29 cellular contexts compared by ENCODE assay signal in genomic region chr9:135611875-135612209, GRCh38. TPM values are rescaled to one million over a fixed set of nuclear protein-coding genes. Genes with fewer than 3 reads are reported as not detected.
"Had no signal": no experiment of that assay in that cellular context is flagged by ENCODE, and none has a peak within 500 bp of the region (broad histone marks: within the 10 kb centered on the region; RNA-seq: fewer than 3 reads in every experiment).

No MANE protein-coding gene starts in this region.

- H3K4me1 ChIP-seq: SJCRH30 had no signal

- H3K36me3 ChIP-seq: brain microvascular endothelial cell, cardiac muscle cell, MG63, SJCRH30 had no signal

- DNase-seq: activated CD4-positive, alpha-beta memory T cell treated with anti-CD3 and anti-CD28 coated beads, Interleukin-2, amount 10 ng/mL, durations not matched to agents 7 days and 5 days; activated CD4-positive, alpha-beta T cell treated with anti-CD3 and anti-CD28 coated beads, Interleukin-2, amount 50 U/mL, for 1 hour; activated CD8-positive, alpha-beta memory T cell treated with anti-CD3 and anti-CD28 coated beads for 24 hours; activated CD8-positive, alpha-beta memory T cell treated with anti-CD3 and anti-CD28 coated beads, Interleukin-2, amount 50 U/mL, for 48 hours; activated effector memory CD4-positive, alpha-beta T cell treated with Interleukin-2 at 50 U/mL for 16 hours; activated naive CD4-positive, alpha-beta T cell treated with anti-CD3 and anti-CD28 coated beads, Interleukin-2, amount 10 ng/mL, durations not matched to agents 7 days and 5 days; activated naive CD8-positive, alpha-beta T cell treated with anti-CD3 and anti-CD28 coated beads, Interleukin-2, amount 50 U/mL, for 24 hours; activated T-cell treated with anti-CD3 and anti-CD28 coated beads, Interleukin-2, amount 50 U/mL, for 48 hours; anterior cingulate cortex; brain microvascular endothelial cell; Kasumi-1; KG1; MG63; NCI-H1048; NCI-H1105 treated with DMSO at 0.1 percent for 48 hours; NCI-H1436; NCI-H1694; NCI-H1930; NCI-H2081 treated with DMSO at 0.1 percent for 48 hours; NCI-H226; NCI-H446 treated with DMSO at 0.1 percent for 48 hours; NCI-H524 treated with DMSO at 0.1 percent for 48 hours; SHP77; SJCRH30 had no signal

- H3K9me3 ChIP-seq: MG63, SJCRH30 had no signal

- H3K4me3 ChIP-seq: cardiac muscle cell, MG63, SJCRH30, SK-N-MC had no signal

- H3K27me3 ChIP-seq: brain microvascular endothelial cell, cardiac muscle cell, MG63 had no signal

- H3K27ac ChIP-seq: brain microvascular endothelial cell, cardiac muscle cell, SJCRH30, SK-N-MC had no signal

- FAIRE-seq: TTC549 had no signal

RNA-seq across cellular contexts. Expression of gene GLT6D1, which starts 27.5 kb away (rescaled TPM):
- total RNA-seq: activated CD4-positive, alpha-beta memory T cell treated with anti-CD3 and anti-CD28 coated beads, Interleukin-2, amount 10 ng/mL, durations not matched to agents 7 days and 5 days; activated CD8-positive, alpha-beta memory T cell treated with anti-CD3 and anti-CD28 coated beads, Interleukin-2, amount 10 ng/mL, durations not matched to agents 7 days and 5 days; cardiac muscle cell; RPMI7951; SJCRH30 had no signal
- polyA plus RNA-seq: cardiac muscle cell had no signal

RNA-seq across cellular contexts. Expression of gene PAEP, which starts 50.3 kb away (rescaled TPM):
- total RNA-seq: activated CD4-positive, alpha-beta memory T cell treated with anti-CD3 and anti-CD28 coated beads, Interleukin-2, amount 10 ng/mL, durations not matched to agents 7 days and 5 days; activated CD8-positive, alpha-beta memory T cell treated with anti-CD3 and anti-CD28 coated beads, Interleukin-2, amount 10 ng/mL, durations not matched to agents 7 days and 5 days; cardiac muscle cell; RPMI7951; SJCRH30 had no signal
- polyA plus RNA-seq: cardiac muscle cell had no signal

RNA-seq across cellular contexts. Expression of gene LCN9, which starts 51.3 kb away (rescaled TPM):
- total RNA-seq: activated CD4-positive, alpha-beta memory T cell treated with anti-CD3 and anti-CD28 coated beads, Interleukin-2, amount 10 ng/mL, durations not matched to agents 7 days and 5 days; activated CD8-positive, alpha-beta memory T cell treated with anti-CD3 and anti-CD28 coated beads, Interleukin-2, amount 10 ng/mL, durations not matched to agents 7 days and 5 days; cardiac muscle cell; RPMI7951; SJCRH30 had no signal
